ENCODE assay signal across 8 cellular contexts in genomic region chr11:13343931-13344717, GRCh38.
DNase-seq lines count a peak whose midpoint lies in the region; ATAC-seq and TF ChIP-seq lines count a peak whose summit lies in the region.

No MANE protein-coding gene starts in this region.

- H3K27ac Mint-ChIP-seq in Caco-2 (ENCODE audit: unreplicated experiment) (no peak overlapping the region), glutamatergic neuron (ENCODE audit: unreplicated experiment) (no peak overlapping the region)

- H3K4me3 ChIP-seq in Caco-2 (ENCODE audit: low read depth, low read length) = no peak overlapping the region
- H3K4me3 ChIP-seq in MG63 = no peak overlapping the region
- no peak overlapping the region for H3K4me3 ChIP-seq in prostate gland
- no peak overlapping the region for H3K4me3 ChIP-seq in aorta (ENCODE audit: low read length in 2 of 2)

- H3K27ac ChIP-seq in prostate gland (no peak overlapping the region), aorta (ENCODE audit: low read depth in 1 of 2, low read length in 2 of 2) (no peak overlapping the region)

- H3K36me3 Mint-ChIP-seq in Caco-2 (ENCODE audit: insufficient read depth, unreplicated experiment) (no peaks in the 10 kb centered on the region), glutamatergic neuron (ENCODE audit: unreplicated experiment) (no peaks in the 10 kb centered on the region)

- in situ Hi-C loops in SK-MEL-5 (cut with HindIII; ENCODE audit: low pct_unique_long_range_greater_than_20kb, low sequenced_read_pairs) = no loop called here

- no peaks in the 10 kb centered on the region for H3K27me3 ChIP-seq in Caco-2 (replicated peaks; ENCODE audit: control insufficient read depth, insufficient read depth, low read length)
- no peaks in the 10 kb centered on the region for H3K27me3 ChIP-seq in MG63
- H3K27me3 ChIP-seq in prostate gland (replicated peaks; ENCODE audit: insufficient read depth) = no peaks in the 10 kb centered on the region
- no peaks in the 10 kb centered on the region for H3K27me3 ChIP-seq in aorta (ENCODE audit: control insufficient read depth in 1 of 2, insufficient read depth in 2 of 2, low read length in 1 of 2)

- no peaks in the 10 kb centered on the region for H3K9me3 Mint-ChIP-seq in Caco-2 (ENCODE audit: unreplicated experiment)
- peaks cover 4% of the 10 kb centered on the region for H3K9me3 Mint-ChIP-seq in glutamatergic neuron (ENCODE audit: unreplicated experiment)

- POLR2A ChIA-PET in Caco-2 (lab: Charles Lee) = no interaction called here

- no TSS peak for BruUV-seq in Caco-2 (replicated peaks; lab: Mats Ljungman, UMichigan)

- TF ChIP-seq CTCF in Caco-2 (IDR thresholded peaks at IDR 0.05; ENCODE audit: insufficient read depth in 1 of 2, low read depth in 1 of 2, low read length in 1 of 2, severe bottlenecking in 1 of 2, unreplicated experiment in 1 of 2) = peak; percentile 81 to 82
- peak; percentile 93 for TF ChIP-seq CTCF in glutamatergic neuron (IDR thresholded peaks at IDR 0.05; ENCODE audit: partially characterized antibody, unreplicated experiment)
- peak; percentile 70 to 82 (median 79) for TF ChIP-seq CTCF in prostate gland (IDR thresholded peaks at IDR 0.05)

- H3K9me3 ChIP-seq in Caco-2 (no peaks in the 10 kb centered on the region), MG63 (no peaks in the 10 kb centered on the region), prostate gland (no peaks in the 10 kb centered on the region), aorta (ENCODE audit: control insufficient read depth, low read length) (no peaks in the 10 kb centered on the region)

- H3K36me3 ChIP-seq in Caco-2 (ENCODE audit: control insufficient read depth, insufficient read depth, low read length) (no peaks in the 10 kb centered on the region), MG63 (no peaks in the 10 kb centered on the region), prostate gland (no peaks in the 10 kb centered on the region), aorta (ENCODE audit: control insufficient read depth in 1 of 2, insufficient read depth in 2 of 2, low read length in 1 of 2) (no peaks in the 10 kb centered on the region)

- no peak for TF ChIP-seq POLR2A in prostate gland (IDR thresholded peaks at IDR 0.05)

- H3K27me3 Mint-ChIP-seq in Caco-2 (ENCODE audit: insufficient read depth, unreplicated experiment) = no peaks in the 10 kb centered on the region
- peaks cover 4% of the 10 kb centered on the region for H3K27me3 Mint-ChIP-seq in glutamatergic neuron (ENCODE audit: unreplicated experiment)

- no peaks in the 10 kb centered on the region for H3K4me1 ChIP-seq in Caco-2
- no peaks in the 10 kb centered on the region for H3K4me1 ChIP-seq in prostate gland (replicated peaks)
- H3K4me1 ChIP-seq in aorta (ENCODE audit: control insufficient read depth in 1 of 2, insufficient read depth in 2 of 2, low read length in 2 of 2) = no peaks in the 10 kb centered on the region

- 69% methylated on average over 10 of the region's 10 CpGs for WGBS in prostate gland
- 70% methylated on average over 10 of the region's 10 CpGs for WGBS in aorta, 2 donors

- H3K4me3 Mint-ChIP-seq in Caco-2 (ENCODE audit: unreplicated experiment) (no peak overlapping the region), glutamatergic neuron (ENCODE audit: unreplicated experiment) (no peak overlapping the region)

- ATAC-seq in GM21447 (IDR thresholded peaks at IDR 0.05; ENCODE audit: unreplicated experiment) = peak; percentile 51
- ATAC-seq in aorta (ENCODE audit: low FRiP score) = peak; percentile 73

- CTCF ChIA-PET in Caco-2 (lab: Charles Lee) = interaction anchor here (0.8 to 4.5 kb wide), 6 partner anchors 9 to 380 kb away, joined by 3 to 32 read pairs (median 3); no protein-coding TSS in a partner anchor

- intact Hi-C loops in Caco-2 (cut with micrococcal nuclease; ENCODE audit: unreplicated experiment) = loop anchor here (1.0 to 10.0 kb wide), 3 partner anchors 94 to 379 kb away; no protein-coding TSS in a partner anchor
- intact Hi-C loops in prostate gland (cut with DNase I) = loop anchor here (2.0 to 10.0 kb wide), 3 partner anchors 67 to 379 kb away; partner anchors contain the start of gene BMAL1
- intact Hi-C loops in aorta (cut with DNase I) = loop anchor here (2.0 to 5.0 kb wide), 2 partner anchors 133 to 377 kb away; no protein-coding TSS in a partner anchor

- H3K4me1 Mint-ChIP-seq in Caco-2 (ENCODE audit: low read depth, unreplicated experiment) = peaks cover 12% of the 10 kb centered on the region
- H3K4me1 Mint-ChIP-seq in glutamatergic neuron (ENCODE audit: low read depth, unreplicated experiment) = peaks cover 2% of the 10 kb centered on the region

- peak; percentile 76 to 80 for DNase-seq in Caco-2
- DNase-seq in MG63 = peak; percentile 31
- DNase-seq in SK-MEL-5 (ENCODE audit: low read depth, low spot score) = peak; percentile 84
- peak; percentile 11 to 50 (median 35) for DNase-seq in activated naive CD4-positive, alpha-beta T cell (lab: John Stamatoyannopoulos, UW)
- peak; percentile 73 for DNase-seq in glutamatergic neuron
- DNase-seq in prostate gland (ENCODE audit: low spot score) = peak; percentile 65
- DNase-seq in aorta = peak in 1 of 2 donors; percentile 79
